In the genomic region with DNA sequence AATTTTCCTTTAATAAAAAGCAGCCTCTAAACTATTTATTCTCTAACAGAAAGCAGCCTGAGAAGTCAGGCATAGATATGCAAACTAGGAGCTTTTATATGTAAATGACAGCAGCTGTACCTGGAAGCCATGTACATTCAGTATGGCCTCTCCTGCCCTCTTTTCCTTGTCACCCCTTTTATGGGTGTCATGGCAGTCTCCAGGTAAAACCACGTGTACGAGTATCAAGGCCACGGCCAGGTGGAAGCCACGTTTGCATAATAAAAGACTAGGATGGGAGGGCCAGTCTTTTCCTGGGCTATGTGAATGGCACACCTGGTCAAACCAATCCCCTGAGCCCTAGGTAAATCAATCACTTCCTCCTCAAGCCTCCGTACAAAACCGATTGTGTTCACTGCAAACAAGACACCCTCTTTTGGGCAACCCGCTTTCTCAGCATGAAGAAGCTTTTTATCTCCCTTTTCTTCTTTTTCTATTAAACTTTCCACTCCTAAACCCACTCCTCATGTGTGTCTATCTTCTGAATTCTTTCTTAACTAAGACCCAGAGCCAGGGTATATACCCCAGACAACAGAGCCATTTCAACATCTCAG, we compare ENCODE assay signal across 1 cellular context.
A peak's percentile ranks its signal among the peaks of the same experiment; 100 is the strongest.
TF ChIP-seq lines count a peak whose summit lies in the region.

No MANE protein-coding gene starts in this region.

TF ChIP-seq in WTC11, 78 proteins besides CTCF, POLR2A, EP300 and RAD21 (continued from another document and continues in another):
- TF ChIP-seq ZNF512 (CRISPR knock-in tag; IDR thresholded peaks at IDR 0.05; ENCODE audit: borderline replicate concordance) (no peak), STAT6 (CRISPR knock-in tag; conservative IDR thresholded peaks at IDR 0.05; ENCODE audit: low read depth) (no peak), NFATC4 (CRISPR knock-in tag; IDR thresholded peaks at IDR 0.05) (no peak), SP1 (CRISPR knock-in tag; conservative IDR thresholded peaks at IDR 0.05) (peak; percentile 54; the same call in 1 of the 2 replicates), NR2C2 (CRISPR knock-in tag; IDR thresholded peaks at IDR 0.05) (no peak), MXD4 (CRISPR knock-in tag; IDR thresholded peaks at IDR 0.05; ENCODE audit: borderline replicate concordance) (no peak), NR3C1 (CRISPR knock-in tag; conservative IDR thresholded peaks at IDR 0.05; ENCODE audit: low read depth) (no peak), RELA (CRISPR knock-in tag; IDR thresholded peaks at IDR 0.05; ENCODE audit: borderline replicate concordance) (no peak), PRRX2 (CRISPR knock-in tag; IDR thresholded peaks at IDR 0.05) (no peak), FOXK1 (CRISPR knock-in tag; IDR thresholded peaks at IDR 0.05) (peak; percentile 65), NR1H2 (CRISPR knock-in tag; IDR thresholded peaks at IDR 0.05) (no peak), CBFB (CRISPR knock-in tag; IDR thresholded peaks at IDR 0.05; ENCODE audit: low read depth) (0 out of 2 replicates have a peak, but pooled peaks have one; percentile 22), NFE2L1 (CRISPR knock-in tag; IDR thresholded peaks at IDR 0.05) (0 out of 2 replicates have a peak, but pooled peaks have one; percentile 63), TP53 (CRISPR knock-in tag; IDR thresholded peaks at IDR 0.05) (no peak), SMAD3 (CRISPR knock-in tag; IDR thresholded peaks at IDR 0.05; ENCODE audit: borderline replicate concordance) (no peak), ARID4B (CRISPR knock-in tag; IDR thresholded peaks at IDR 0.05; ENCODE audit: borderline replicate concordance) (no peak), KAT7 (CRISPR knock-in tag; IDR thresholded peaks at IDR 0.05; ENCODE audit: borderline replicate concordance) (no peak), CREM (CRISPR knock-in tag; IDR thresholded peaks at IDR 0.05) (no peak), ZNF416 (CRISPR knock-in tag; IDR thresholded peaks at IDR 0.05) (no peak), MLX (CRISPR knock-in tag; IDR thresholded peaks at IDR 0.05) (no peak), ATF6 (CRISPR knock-in tag; IDR thresholded peaks at IDR 0.05) (no peak), HMGA2 (CRISPR knock-in tag; IDR thresholded peaks at IDR 0.05) (no peak), ZBTB21 (CRISPR knock-in tag; IDR thresholded peaks at IDR 0.05; ENCODE audit: borderline replicate concordance) (no peak), SMAD4 (CRISPR knock-in tag; IDR thresholded peaks at IDR 0.05) (no peak), OVOL2 (CRISPR knock-in tag; IDR thresholded peaks at IDR 0.05; ENCODE audit: borderline replicate concordance) (no peak), ZNF121 (CRISPR knock-in tag; IDR thresholded peaks at IDR 0.05) (no peak), JUN (CRISPR knock-in tag; IDR thresholded peaks at IDR 0.05) (no peak), ESRRA (CRISPR knock-in tag; IDR thresholded peaks at IDR 0.05; ENCODE audit: borderline replicate concordance) (no peak), IRF2 (CRISPR knock-in tag; IDR thresholded peaks at IDR 0.05; ENCODE audit: borderline replicate concordance, low read depth) (no peak), MAX (CRISPR knock-in tag; IDR thresholded peaks at IDR 0.05) (peak; percentile 91), RORB (CRISPR knock-in tag; IDR thresholded peaks at IDR 0.05) (no peak), ETV6 (CRISPR knock-in tag; IDR thresholded peaks at IDR 0.05) (peak; percentile 90), TEAD4 (CRISPR knock-in tag; IDR thresholded peaks at IDR 0.05) (no peak), EMX1 (CRISPR knock-in tag; IDR thresholded peaks at IDR 0.05) (no peak), ZNF396 (CRISPR knock-in tag; IDR thresholded peaks at IDR 0.05; ENCODE audit: borderline replicate concordance) (peak; percentile 9; the same call in 1 of the 2 replicates)
- TF ChIP-seq, protein P1, sequence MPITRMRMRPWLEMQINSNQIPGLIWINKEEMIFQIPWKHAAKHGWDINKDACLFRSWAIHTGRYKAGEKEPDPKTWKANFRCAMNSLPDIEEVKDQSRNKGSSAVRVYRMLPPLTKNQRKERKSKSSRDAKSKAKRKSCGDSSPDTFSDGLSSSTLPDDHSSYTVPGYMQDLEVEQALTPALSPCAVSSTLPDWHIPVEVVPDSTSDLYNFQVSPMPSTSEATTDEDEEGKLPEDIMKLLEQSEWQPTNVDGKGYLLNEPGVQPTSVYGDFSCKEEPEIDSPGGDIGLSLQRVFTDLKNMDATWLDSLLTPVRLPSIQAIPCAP (CRISPR knock-in tag; IDR thresholded peaks at IDR 0.05): no peak
- TF ChIP-seq, protein P2, sequence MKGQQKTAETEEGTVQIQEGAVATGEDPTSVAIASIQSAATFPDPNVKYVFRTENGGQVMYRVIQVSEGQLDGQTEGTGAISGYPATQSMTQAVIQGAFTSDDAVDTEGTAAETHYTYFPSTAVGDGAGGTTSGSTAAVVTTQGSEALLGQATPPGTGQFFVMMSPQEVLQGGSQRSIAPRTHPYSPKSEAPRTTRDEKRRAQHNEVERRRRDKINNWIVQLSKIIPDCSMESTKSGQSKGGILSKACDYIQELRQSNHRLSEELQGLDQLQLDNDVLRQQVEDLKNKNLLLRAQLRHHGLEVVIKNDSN (CRISPR knock-in tag; IDR thresholded peaks at IDR 0.05): peak; percentile 74; the same call in 1 of the 2 replicates
- TF ChIP-seq, protein P3, sequence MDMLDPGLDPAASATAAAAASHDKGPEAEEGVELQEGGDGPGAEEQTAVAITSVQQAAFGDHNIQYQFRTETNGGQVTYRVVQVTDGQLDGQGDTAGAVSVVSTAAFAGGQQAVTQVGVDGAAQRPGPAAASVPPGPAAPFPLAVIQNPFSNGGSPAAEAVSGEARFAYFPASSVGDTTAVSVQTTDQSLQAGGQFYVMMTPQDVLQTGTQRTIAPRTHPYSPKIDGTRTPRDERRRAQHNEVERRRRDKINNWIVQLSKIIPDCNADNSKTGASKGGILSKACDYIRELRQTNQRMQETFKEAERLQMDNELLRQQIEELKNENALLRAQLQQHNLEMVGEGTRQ (CRISPR knock-in tag; IDR thresholded peaks at IDR 0.05): peak; percentile 81
- TF ChIP-seq, protein P4, sequence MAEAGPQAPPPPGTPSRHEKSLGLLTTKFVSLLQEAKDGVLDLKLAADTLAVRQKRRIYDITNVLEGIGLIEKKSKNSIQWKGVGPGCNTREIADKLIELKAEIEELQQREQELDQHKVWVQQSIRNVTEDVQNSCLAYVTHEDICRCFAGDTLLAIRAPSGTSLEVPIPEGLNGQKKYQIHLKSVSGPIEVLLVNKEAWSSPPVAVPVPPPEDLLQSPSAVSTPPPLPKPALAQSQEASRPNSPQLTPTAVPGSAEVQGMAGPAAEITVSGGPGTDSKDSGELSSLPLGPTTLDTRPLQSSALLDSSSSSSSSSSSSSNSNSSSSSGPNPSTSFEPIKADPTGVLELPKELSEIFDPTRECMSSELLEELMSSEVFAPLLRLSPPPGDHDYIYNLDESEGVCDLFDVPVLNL (CRISPR knock-in tag; IDR thresholded peaks at IDR 0.05; ENCODE audit: borderline replicate concordance, low read depth): no peak
- TF ChIP-seq, protein P5, sequence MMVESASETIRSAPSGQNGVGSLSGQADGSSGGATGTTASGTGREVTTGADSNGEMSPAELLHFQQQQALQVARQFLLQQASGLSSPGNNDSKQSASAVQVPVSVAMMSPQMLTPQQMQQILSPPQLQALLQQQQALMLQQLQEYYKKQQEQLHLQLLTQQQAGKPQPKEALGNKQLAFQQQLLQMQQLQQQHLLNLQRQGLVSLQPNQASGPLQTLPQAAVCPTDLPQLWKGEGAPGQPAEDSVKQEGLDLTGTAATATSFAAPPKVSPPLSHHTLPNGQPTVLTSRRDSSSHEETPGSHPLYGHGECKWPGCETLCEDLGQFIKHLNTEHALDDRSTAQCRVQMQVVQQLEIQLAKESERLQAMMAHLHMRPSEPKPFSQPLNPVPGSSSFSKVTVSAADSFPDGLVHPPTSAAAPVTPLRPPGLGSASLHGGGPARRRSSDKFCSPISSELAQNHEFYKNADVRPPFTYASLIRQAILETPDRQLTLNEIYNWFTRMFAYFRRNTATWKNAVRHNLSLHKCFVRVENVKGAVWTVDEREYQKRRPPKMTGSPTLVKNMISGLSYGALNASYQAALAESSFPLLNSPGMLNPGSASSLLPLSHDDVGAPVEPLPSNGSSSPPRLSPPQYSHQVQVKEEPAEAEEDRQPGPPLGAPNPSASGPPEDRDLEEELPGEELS (CRISPR knock-in tag; IDR thresholded peaks at IDR 0.05): peak; percentile 77; the same call in 1 of the 2 replicates
- TF ChIP-seq, protein P6, sequence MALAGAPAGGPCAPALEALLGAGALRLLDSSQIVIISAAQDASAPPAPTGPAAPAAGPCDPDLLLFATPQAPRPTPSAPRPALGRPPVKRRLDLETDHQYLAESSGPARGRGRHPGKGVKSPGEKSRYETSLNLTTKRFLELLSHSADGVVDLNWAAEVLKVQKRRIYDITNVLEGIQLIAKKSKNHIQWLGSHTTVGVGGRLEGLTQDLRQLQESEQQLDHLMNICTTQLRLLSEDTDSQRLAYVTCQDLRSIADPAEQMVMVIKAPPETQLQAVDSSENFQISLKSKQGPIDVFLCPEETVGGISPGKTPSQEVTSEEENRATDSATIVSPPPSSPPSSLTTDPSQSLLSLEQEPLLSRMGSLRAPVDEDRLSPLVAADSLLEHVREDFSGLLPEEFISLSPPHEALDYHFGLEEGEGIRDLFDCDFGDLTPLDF (CRISPR knock-in tag; IDR thresholded peaks at IDR 0.05): no peak
